In genomic region chr3:194134231-194134756, GRCh38 we compare ENCODE assay signal across 8 cellular contexts. TPM values are rescaled to one million over a fixed set of nuclear protein-coding genes. Genes with fewer than 3 reads are reported as not detected.
A peak's percentile ranks its signal among the peaks of the same experiment; 100 is the strongest.
DNase-seq lines count a peak whose midpoint lies in the region; ATAC-seq and TF ChIP-seq lines count a peak whose summit lies in the region.

No MANE protein-coding gene starts in this region.

- peak; percentile 25 for ATAC-seq in GM18909 (IDR thresholded peaks at IDR 0.05; ENCODE audit: poor library complexity, unreplicated experiment)
- ATAC-seq in HG03135 (IDR thresholded peaks at IDR 0.05; ENCODE audit: unreplicated experiment), result peak; percentile 8
- ATAC-seq in left ventricle myocardium superior, result peak; percentile 26
- ATAC-seq in psoas muscle, result peak; percentile 17 to 28 (median 26)
- no peak for ATAC-seq in HG03095 (IDR thresholded peaks at IDR 0.05; ENCODE audit: unreplicated experiment)

- CTCF ChIA-PET in AG04450 (lab: Charles Lee), result interaction anchor here (0.6 to 1.2 kb wide), 3 partner anchors 182 to 1244 kb away, joined by 3 to 7 read pairs (median 5); no protein-coding TSS in a partner anchor

- no peaks in the 10 kb centered on the region for H3K36me3 ChIP-seq in psoas muscle (ENCODE audit: insufficient read depth in 1 of 2, low read depth in 1 of 2)

- H3K27me3 ChIP-seq in AG04450 (ENCODE audit: control insufficient read depth, insufficient read depth, low read length) (peaks cover 31% of the 10 kb centered on the region), psoas muscle (ENCODE audit: insufficient read depth in 3 of 3, low read length in 2 of 3) (no peaks in the 10 kb centered on the region)

- peaks cover 41% of the 10 kb centered on the region for H3K4me1 ChIP-seq in psoas muscle

- intact Hi-C loops in left ventricle myocardium superior (cut with micrococcal nuclease) (loop anchor here (10.0 kb wide), 1 partner anchor 181 kb away; no protein-coding TSS in a partner anchor), psoas muscle (cut with DNase I) (loop anchor here in 1 of 2 donors (1.0 to 5.0 kb wide), 2 partner anchors 135 to 262 kb away; no protein-coding TSS in a partner anchor)

- POLR2A ChIA-PET in AG04450 (lab: Yijun Ruan, JAX), result interaction anchor here (0.5 to 1.4 kb wide), 6 partner anchors 13 to 262 kb away, joined by 3 to 10 read pairs (median 4); no protein-coding TSS in a partner anchor

- WGBS in adipose tissue, 3 donors, result 0% methylated on average over 42 to 71 of the region's 71 CpGs
- 0 to 1% (median 1%) methylated on average over 11 to 71 of the region's 71 CpGs for WGBS in psoas muscle, 3 donors

- H3K4me3 ChIP-seq in AG04450 (ENCODE audit: low read depth, low read length), result peak overlapping the region; percentile 61
- peak overlapping the region; percentile 92 for H3K4me3 ChIP-seq in psoas muscle

- H3K27ac ChIP-seq in AG04450 (ENCODE audit: low read depth, low read length), result peak overlapping the region; percentile 95
- H3K27ac ChIP-seq in adipose tissue (ENCODE audit: low read depth, low read length), result peak overlapping the region; percentile 89
- peak overlapping the region; percentile 99 for H3K27ac ChIP-seq in psoas muscle

- DNase-seq in AG04450 (ENCODE audit: low read depth, low spot score) (no peak), RPMI7951 (ENCODE audit: low read depth) (peak; percentile 96), left ventricle myocardium superior (peak; percentile 85), psoas muscle (peak; percentile 83 to 85)

- H3K9me3 ChIP-seq in AG04450 (ENCODE audit: control insufficient read depth, insufficient read depth, low read length) (no peaks in the 10 kb centered on the region; the same call in 1 of the 2 replicates), psoas muscle (no peaks in the 10 kb centered on the region)

- TF ChIP-seq CTCF in AG04450 (IDR thresholded peaks at IDR 0.05; ENCODE audit: low read depth, low read length) (no peak), psoas muscle (IDR thresholded peaks at IDR 0.05) (no peak)

RNA-seq across cellular contexts. Expression of gene HES1, which starts 1.7 kb away (rescaled TPM):
- 1.3 and 1.9 TPM in 2 replicates for polyA plus RNA-seq in AG04450 (2011; rRNA removed)
- 3.1 and 4.9 TPM in 2 replicates for polyA minus RNA-seq in AG04450 (2011; rRNA and poly(A)+ RNA removed)
- 38.2 and 52.5 TPM in 2 replicates for total RNA-seq in RPMI7951 (2014; rRNA removed; shearing (Covaris generic))
- polyA plus RNA-seq in adipose tissue, result 10 to 100 TPM; 16.0 to 39.1 (median 17.4) TPM
- total RNA-seq in left ventricle myocardium superior, result 13.4 TPM
- total RNA-seq in psoas muscle, result 10 to 100 TPM; 10.9 to 33.3 (median 23.9) TPM
- polyA plus RNA-seq in psoas muscle, result 1 to 10 TPM; 6.5 to 8.3 (median 7.1) TPM
